9 cellular contexts compared by ENCODE assay signal in the genomic region with DNA sequence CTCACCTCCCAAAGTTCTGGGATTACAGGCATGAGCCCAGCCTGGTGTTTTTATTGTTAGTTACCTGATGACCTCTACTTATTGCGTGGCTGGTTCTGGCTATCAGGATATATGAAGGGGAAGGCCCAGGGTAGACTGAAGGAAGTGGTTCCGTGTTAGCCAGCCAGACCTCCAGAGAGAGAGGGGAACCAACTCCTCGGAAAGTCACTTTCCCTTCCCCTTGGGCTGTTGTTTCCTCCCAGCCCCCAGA. TPM values are rescaled to one million over a fixed set of nuclear protein-coding genes. Genes with fewer than 3 reads are reported as not detected.
DNase-seq lines count a peak whose midpoint lies in the region; ATAC-seq and TF ChIP-seq lines count a peak whose summit lies in the region.
"Had no signal": no experiment of that assay in that cellular context is flagged by ENCODE, and none has a peak within 500 bp of the region (broad histone marks: within the 10 kb centered on the region; RNA-seq: fewer than 3 reads in every experiment).

No MANE protein-coding gene starts in this region.

- peak overlapping the region; percentile 93 for H3K4me3 Mint-ChIP-seq in activated T-cell treated with anti-CD3 and anti-CD28 coated beads, Interleukin-2, amount 50 U/mL, for 4 hours
- no peak overlapping the region for H3K4me3 Mint-ChIP-seq in dendritic cell treated with granulocyte-macrophage colony-stimulating factor and Interleukin-4, amounts not matched to agents 40 ng/mL and 50 ng/mL, for 4 days
- H3K4me3 Mint-ChIP-seq in stimulated activated naive CD8-positive, alpha-beta T cell treated with anti-CD3 and anti-CD28 coated beads, Interleukin-15, Interleukin-2, amounts not matched to agents 100 ng/mL and 50 ng/mL, for 24 hours = peak overlapping the region; percentile 88

- DNase-seq in activated T-cell treated with anti-CD3 and anti-CD28 coated beads, Interleukin-2, amount 50 U/mL, for 4 hours = no peak
- DNase-seq in activated T-cell treated with anti-CD3 and anti-CD28 coated beads, Interleukin-2, amount 50 U/mL, for 48 hours = no peak
- DNase-seq in NCI-H510A treated with DMSO at 0.1 percent for 48 hours (lab: John Stamatoyannopoulos, UW) = no peak
- no peak for DNase-seq in NCI-H1930 (lab: John Stamatoyannopoulos, UW)
- no peak for DNase-seq in 8988T

- intact Hi-C loops in dendritic cell treated with granulocyte-macrophage colony-stimulating factor and Interleukin-4, amounts not matched to agents 40 ng/mL and 50 ng/mL, for 4 days (cut with micrococcal nuclease) = no loop called here

- peak overlapping the region; percentile 81 for H3K27ac Mint-ChIP-seq in dendritic cell treated with granulocyte-macrophage colony-stimulating factor and Interleukin-4, amounts not matched to agents 40 ng/mL and 50 ng/mL, for 4 days
- peak overlapping the region; percentile 99 for H3K27ac Mint-ChIP-seq in stimulated activated naive CD8-positive, alpha-beta T cell treated with anti-CD3 and anti-CD28 coated beads, Interleukin-15, Interleukin-2, amounts not matched to agents 100 ng/mL and 50 ng/mL, for 24 hours

- peaks cover 32% of the 10 kb centered on the region for H3K79me2 ChIP-seq in KMS-11 (ENCODE audit: insufficient read depth, low read depth)

- H4K20me1 ChIP-seq in KMS-11 (ENCODE audit: insufficient read depth) = no peaks in the 10 kb centered on the region

- no peak for TF ChIP-seq CTCF in KMS-11 (conservative IDR thresholded peaks at IDR 0.05; ENCODE audit: low read depth, low read length)

- peaks cover 54% of the 10 kb centered on the region for H3K4me1 ChIP-seq in KMS-11 (ENCODE audit: low read depth, poor library complexity, severe bottlenecking)

- H2AFZ ChIP-seq in KMS-11 (ENCODE audit: low read depth) = peak overlapping the region; percentile 53

- no peaks in the 10 kb centered on the region for H3K27me3 Mint-ChIP-seq in activated T-cell treated with anti-CD3 and anti-CD28 coated beads, Interleukin-2, amount 50 U/mL, for 4 hours (ENCODE audit: low read depth)
- H3K27me3 Mint-ChIP-seq in dendritic cell treated with granulocyte-macrophage colony-stimulating factor and Interleukin-4, amounts not matched to agents 40 ng/mL and 50 ng/mL, for 4 days = no peaks in the 10 kb centered on the region
- no peaks in the 10 kb centered on the region for H3K27me3 Mint-ChIP-seq in stimulated activated naive CD8-positive, alpha-beta T cell treated with anti-CD3 and anti-CD28 coated beads, Interleukin-15, Interleukin-2, amounts not matched to agents 100 ng/mL and 50 ng/mL, for 24 hours

- ATAC-seq in activated T-cell treated with anti-CD3 and anti-CD28 coated beads, Interleukin-2, amount 50 U/mL, for 4 hours = no peak

- no peaks in the 10 kb centered on the region for H3K36me3 Mint-ChIP-seq in activated T-cell treated with anti-CD3 and anti-CD28 coated beads, Interleukin-2, amount 50 U/mL, for 4 hours (ENCODE audit: insufficient read depth)
- H3K36me3 Mint-ChIP-seq in dendritic cell treated with granulocyte-macrophage colony-stimulating factor and Interleukin-4, amounts not matched to agents 40 ng/mL and 50 ng/mL, for 4 days (ENCODE audit: low read depth) = peaks cover 18% of the 10 kb centered on the region
- H3K36me3 Mint-ChIP-seq in stimulated activated naive CD8-positive, alpha-beta T cell treated with anti-CD3 and anti-CD28 coated beads, Interleukin-15, Interleukin-2, amounts not matched to agents 100 ng/mL and 50 ng/mL, for 24 hours (ENCODE audit: low read depth) = peaks cover 9% of the 10 kb centered on the region

- H3K4me2 ChIP-seq in KMS-11 = peak overlapping the region; percentile 87

- peaks cover 7% of the 10 kb centered on the region for H3K9me3 Mint-ChIP-seq in activated T-cell treated with anti-CD3 and anti-CD28 coated beads, Interleukin-2, amount 50 U/mL, for 4 hours
- no peaks in the 10 kb centered on the region for H3K9me3 Mint-ChIP-seq in dendritic cell treated with granulocyte-macrophage colony-stimulating factor and Interleukin-4, amounts not matched to agents 40 ng/mL and 50 ng/mL, for 4 days
- H3K9me3 Mint-ChIP-seq in stimulated activated naive CD8-positive, alpha-beta T cell treated with anti-CD3 and anti-CD28 coated beads, Interleukin-15, Interleukin-2, amounts not matched to agents 100 ng/mL and 50 ng/mL, for 24 hours = peaks cover 6% of the 10 kb centered on the region

- peak overlapping the region; percentile 48 for H3K4me3 ChIP-seq in KMS-11 (IDR thresholded peaks at IDR 0.05; ENCODE audit: insufficient read depth, low read depth, low read length)
- H3K4me3 ChIP-seq: HAP-1 had no signal

- no peaks in the 10 kb centered on the region for H3K27me3 ChIP-seq in KMS-11 (ENCODE audit: insufficient read depth, low read depth)

- peak overlapping the region; percentile 97 for H3K9ac ChIP-seq in KMS-11

- peaks cover 65% of the 10 kb centered on the region for H3K4me1 Mint-ChIP-seq in activated T-cell treated with anti-CD3 and anti-CD28 coated beads, Interleukin-2, amount 50 U/mL, for 4 hours (ENCODE audit: low read depth)
- peaks cover 69% of the 10 kb centered on the region for H3K4me1 Mint-ChIP-seq in dendritic cell treated with granulocyte-macrophage colony-stimulating factor and Interleukin-4, amounts not matched to agents 40 ng/mL and 50 ng/mL, for 4 days (ENCODE audit: low read depth)
- H3K4me1 Mint-ChIP-seq in stimulated activated naive CD8-positive, alpha-beta T cell treated with anti-CD3 and anti-CD28 coated beads, Interleukin-15, Interleukin-2, amounts not matched to agents 100 ng/mL and 50 ng/mL, for 24 hours (ENCODE audit: low read depth) = peaks cover 61% of the 10 kb centered on the region

- H3K27ac ChIP-seq in KMS-11 = peak overlapping the region; percentile 95

- H3K36me3 ChIP-seq in KMS-11 (ENCODE audit: insufficient read depth) = peaks cover 9% of the 10 kb centered on the region; the same call in 1 of the 2 replicates
- H3K36me3 ChIP-seq: HAP-1 had no signal

RNA-seq across cellular contexts. Expression of a gene that starts 2.5 kb away (rescaled TPM):
- total RNA-seq in activated T-cell treated with anti-CD3 and anti-CD28 coated beads, Interleukin-2, amount 50 U/mL, for 4 hours = 10 to 100 TPM; 15.4 to 20.6 (median 17.5) TPM
